In the genomic region with DNA sequence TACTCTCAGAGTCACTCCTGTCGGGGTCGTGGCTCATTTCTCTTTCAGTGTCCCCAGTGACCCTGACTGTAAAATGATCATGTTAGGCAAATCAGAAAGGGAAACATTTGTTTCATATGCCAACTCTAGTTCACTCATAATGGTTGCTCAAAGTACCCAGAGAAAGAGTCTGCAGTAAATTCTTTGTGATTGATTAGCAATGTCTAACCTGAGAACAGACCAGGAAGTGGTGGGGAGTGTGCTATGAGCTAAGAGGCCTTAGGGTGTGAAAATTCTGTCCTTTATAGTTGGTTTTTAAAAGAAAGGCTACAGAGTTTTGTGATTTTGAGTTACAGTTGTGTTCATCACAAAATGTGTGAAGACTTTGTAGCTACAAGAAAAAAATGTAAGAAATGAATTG, we compare ENCODE assay signal across 18 cellular contexts.
DNase-seq lines count a peak whose midpoint lies in the region; ATAC-seq and TF ChIP-seq lines count a peak whose summit lies in the region.
"Had no signal": no experiment of that assay in that cellular context is flagged by ENCODE, and none has a peak within 500 bp of the region (broad histone marks: within the 10 kb centered on the region; RNA-seq: fewer than 3 reads in every experiment).

No MANE protein-coding gene starts in this region.

- no peak for TF ChIP-seq EP300 in esophagus muscularis mucosa (IDR thresholded peaks at IDR 0.05)

- no peaks in the 10 kb centered on the region for H3K36me3 Mint-ChIP-seq in stimulated activated effector memory CD8-positive, alpha-beta T cell treated with anti-CD3 and anti-CD28 coated beads, Interleukin-12 subunit alpha, Interleukin-12 subunit beta, amount 100 ng/mL, for 72 hours
- no peaks in the 10 kb centered on the region for H3K36me3 Mint-ChIP-seq in activated T-helper 2 cell treated with anti-CD3 and anti-CD28 coated beads, Interferon-gamma antibody, Interleukin-2, Interleukin-4, amounts not matched to agents 10 μg/mL and 5 μg/mL and 100 μg/mL, durations not matched to agents 14 hours and 24 hours and 36 hours (ENCODE audit: low read depth)
- H3K36me3 Mint-ChIP-seq: CD8-positive, alpha-beta T cell had no signal

- H3K27ac Mint-ChIP-seq in stimulated activated naive CD8-positive, alpha-beta T cell treated with anti-CD3 and anti-CD28 coated beads, Interleukin-15, amount 100 ng/mL, for 72 hours: no peak overlapping the region
- no peak overlapping the region for H3K27ac Mint-ChIP-seq in stimulated activated effector memory CD8-positive, alpha-beta T cell treated with anti-CD3 and anti-CD28 coated beads, Interleukin-12 subunit alpha, Interleukin-12 subunit beta, amount 100 ng/mL, for 72 hours
- no peak overlapping the region for H3K27ac Mint-ChIP-seq in activated T-helper 2 cell treated with anti-CD3 and anti-CD28 coated beads, Interferon-gamma antibody, Interleukin-2, Interleukin-4, amounts not matched to agents 10 μg/mL and 5 μg/mL and 100 μg/mL, durations not matched to agents 14 hours and 24 hours and 36 hours
- H3K27ac Mint-ChIP-seq: CD8-positive, alpha-beta T cell had no signal

- intact Hi-C loops in esophagus muscularis mucosa (cut with DNase I): no loop called here
- intact Hi-C loops in activated T-helper 2 cell treated with anti-CD3 and anti-CD28 coated beads, Interferon-gamma antibody, Interleukin-2, Interleukin-4, amounts not matched to agents 10 μg/mL and 5 μg/mL and 100 μg/mL, durations not matched to agents 14 hours and 24 hours and 36 hours (cut with micrococcal nuclease): no loop called here

- H3K36me3 ChIP-seq in esophagus muscularis mucosa: no peaks in the 10 kb centered on the region
- H3K36me3 ChIP-seq: BE2C had no signal

- WGBS in esophagus muscularis mucosa: 92% methylated on average over 2 of the region's 2 CpGs

- peaks cover 0 to 4% of the 10 kb centered on the region in 2 donors for H3K9me3 Mint-ChIP-seq in stimulated activated naive CD8-positive, alpha-beta T cell treated with anti-CD3 and anti-CD28 coated beads, Interleukin-15, amount 100 ng/mL, for 72 hours
- peaks cover 4% of the 10 kb centered on the region for H3K9me3 Mint-ChIP-seq in stimulated activated effector memory CD8-positive, alpha-beta T cell treated with anti-CD3 and anti-CD28 coated beads, Interleukin-12 subunit alpha, Interleukin-12 subunit beta, amount 100 ng/mL, for 72 hours
- no peaks in the 10 kb centered on the region for H3K9me3 Mint-ChIP-seq in activated T-helper 2 cell treated with anti-CD3 and anti-CD28 coated beads, Interferon-gamma antibody, Interleukin-2, Interleukin-4, amounts not matched to agents 10 μg/mL and 5 μg/mL and 100 μg/mL, durations not matched to agents 14 hours and 24 hours and 36 hours

- no peak for TF ChIP-seq POLR2A in esophagus muscularis mucosa (IDR thresholded peaks at IDR 0.05; ENCODE audit: low read depth)

- no peaks in the 10 kb centered on the region for H3K27me3 Mint-ChIP-seq in stimulated activated naive CD8-positive, alpha-beta T cell treated with anti-CD3 and anti-CD28 coated beads, Interleukin-15, amount 100 ng/mL, for 72 hours
- H3K27me3 Mint-ChIP-seq in activated T-helper 2 cell treated with anti-CD3 and anti-CD28 coated beads, Interferon-gamma antibody, Interleukin-2, Interleukin-4, amounts not matched to agents 10 μg/mL and 5 μg/mL and 100 μg/mL, durations not matched to agents 14 hours and 24 hours and 36 hours (ENCODE audit: low read depth): peaks cover 5% of the 10 kb centered on the region

- peaks cover 4% of the 10 kb centered on the region for H3K4me1 Mint-ChIP-seq in stimulated activated naive CD8-positive, alpha-beta T cell treated with anti-CD3 and anti-CD28 coated beads, Interleukin-15, amount 100 ng/mL, for 72 hours
- peaks cover 4% of the 10 kb centered on the region for H3K4me1 Mint-ChIP-seq in stimulated activated effector memory CD8-positive, alpha-beta T cell treated with anti-CD3 and anti-CD28 coated beads, Interleukin-12 subunit alpha, Interleukin-12 subunit beta, amount 100 ng/mL, for 72 hours
- H3K4me1 Mint-ChIP-seq in activated T-helper 2 cell treated with anti-CD3 and anti-CD28 coated beads, Interferon-gamma antibody, Interleukin-2, Interleukin-4, amounts not matched to agents 10 μg/mL and 5 μg/mL and 100 μg/mL, durations not matched to agents 14 hours and 24 hours and 36 hours (ENCODE audit: low read depth): no peaks in the 10 kb centered on the region

- H3K4me3 ChIP-seq in esophagus muscularis mucosa: no peak overlapping the region
- H3K4me3 ChIP-seq: A549 had no signal

- H3K4me1 ChIP-seq in esophagus muscularis mucosa: peaks cover 0 to 3% (median 3%) of the 10 kb centered on the region in 4 donors
- H3K4me1 ChIP-seq: A549, BE2C had no signal

- DNase-seq in stimulated activated naive CD8-positive, alpha-beta T cell treated with anti-CD3 and anti-CD28 coated beads, Interleukin-15, amount 100 ng/mL, for 72 hours: no peak
- DNase-seq in stimulated activated naive CD8-positive, alpha-beta T cell treated with anti-CD3 and anti-CD28 coated beads, Interleukin-15, Interleukin-2, amounts not matched to agents 100 U/mL and 50 U/mL, for 24 hours: no peak
- DNase-seq in esophagus muscularis mucosa (ENCODE audit: extremely low spot score): peak; percentile 5
- DNase-seq in stimulated activated effector memory CD8-positive, alpha-beta T cell treated with anti-CD3 and anti-CD28 coated beads, Interleukin-12 subunit alpha, Interleukin-12 subunit beta, amount 100 ng/mL, for 72 hours (ENCODE audit: low spot score in 2 of 2): no peak
- DNase-seq in NAMALWA (ENCODE audit: low spot score): no peak
- DNase-seq in activated T-helper 2 cell treated with anti-CD3 and anti-CD28 coated beads, Interferon-gamma antibody, Interleukin-2, Interleukin-4, amounts not matched to agents 10 μg/mL and 5 μg/mL and 100 μg/mL, durations not matched to agents 14 hours and 24 hours and 36 hours (ENCODE audit: low spot score): no peak
- no peak for DNase-seq in NCI-H2107 treated with DMSO at 0.1 percent for 48 hours (lab: John Stamatoyannopoulos, UW; ENCODE audit: unreplicated experiment)
- DNase-seq: BE2C; CD8-positive, alpha-beta T cell; COR-L47; DMS153; DMS79 treated with DMSO at 0.1 percent for 48 hours; EL had no signal

- no peak for TF ChIP-seq CTCF in esophagus muscularis mucosa (IDR thresholded peaks at IDR 0.05)

- H3K27me3 ChIP-seq in esophagus muscularis mucosa: no peaks in the 10 kb centered on the region
- H3K27me3 ChIP-seq: BE2C had no signal

- H3K9me3 ChIP-seq in esophagus muscularis mucosa: no peaks in the 10 kb centered on the region
- H3K9me3 ChIP-seq: A549, BE2C had no signal

- H3K27ac ChIP-seq in esophagus muscularis mucosa (replicated peaks in 1 of 4): no peak overlapping the region
- H3K27ac ChIP-seq: A549, C4-2B had no signal

- H3K4me3 Mint-ChIP-seq in stimulated activated naive CD8-positive, alpha-beta T cell treated with anti-CD3 and anti-CD28 coated beads, Interleukin-15, amount 100 ng/mL, for 72 hours: no peak overlapping the region
- H3K4me3 Mint-ChIP-seq in stimulated activated effector memory CD8-positive, alpha-beta T cell treated with anti-CD3 and anti-CD28 coated beads, Interleukin-12 subunit alpha, Interleukin-12 subunit beta, amount 100 ng/mL, for 72 hours: no peak overlapping the region
- no peak overlapping the region for H3K4me3 Mint-ChIP-seq in activated T-helper 2 cell treated with anti-CD3 and anti-CD28 coated beads, Interferon-gamma antibody, Interleukin-2, Interleukin-4, amounts not matched to agents 10 μg/mL and 5 μg/mL and 100 μg/mL, durations not matched to agents 14 hours and 24 hours and 36 hours (ENCODE audit: low read depth)
- H3K4me3 Mint-ChIP-seq: CD8-positive, alpha-beta T cell had no signal

- peak; percentile 75 for ATAC-seq in stimulated activated naive CD8-positive, alpha-beta T cell treated with anti-CD3 and anti-CD28 coated beads, Interleukin-15, amount 100 ng/mL, for 72 hours
- no peak for ATAC-seq in stimulated activated naive CD8-positive, alpha-beta T cell treated with anti-CD3 and anti-CD28 coated beads, Interleukin-15, Interleukin-2, amounts not matched to agents 100 U/mL and 50 U/mL, for 24 hours
- ATAC-seq in HG03354 (IDR thresholded peaks at IDR 0.05; ENCODE audit: poor library complexity, severe bottlenecking, unreplicated experiment): peak; percentile 40
- ATAC-seq in stimulated activated effector memory CD8-positive, alpha-beta T cell treated with anti-CD3 and anti-CD28 coated beads, Interleukin-12 subunit alpha, Interleukin-12 subunit beta, amount 100 ng/mL, for 72 hours: peak; percentile 72
- ATAC-seq: A549; CD8-positive, alpha-beta T cell; HCT116; HepG2 had no signal
